ENCODE assay signal across 21 cellular contexts in genomic region chr11:130924750-130925149, GRCh38. TPM values are rescaled to one million over a fixed set of nuclear protein-coding genes. Genes with fewer than 3 reads are reported as not detected.
DNase-seq lines count a peak whose midpoint lies in the region; ATAC-seq and TF ChIP-seq lines count a peak whose summit lies in the region.
"Had no signal": no experiment of that assay in that cellular context is flagged by ENCODE, and none has a peak within 500 bp of the region (broad histone marks: within the 10 kb centered on the region; RNA-seq: fewer than 3 reads in every experiment).

No MANE protein-coding gene starts in this region.

- H3K4me3 Mint-ChIP-seq in activated CD8-positive, alpha-beta memory T cell treated with anti-CD3 and anti-CD28 coated beads, Interleukin-2, amount 10 ng/mL, durations not matched to agents 7 days and 5 days, result no peak overlapping the region
- no peak overlapping the region for H3K4me3 Mint-ChIP-seq in T-cell
- H3K4me3 Mint-ChIP-seq in chondrocyte (ENCODE audit: unreplicated experiment), result no peak overlapping the region
- H3K4me3 Mint-ChIP-seq: CD4-positive, alpha-beta T cell; GM23338; H9 had no signal

- H3K27me3 ChIP-seq in smooth muscle cell (ENCODE audit: low read depth), result no peaks in the 10 kb centered on the region
- H3K27me3 ChIP-seq: BLaER1 treated with 17β-estradiol and CSF1 and Interleukin-3, amounts not matched to agents 10 nM and 100 nM had no signal

- H3K4me2 ChIP-seq in smooth muscle cell, result no peak overlapping the region
- H3K4me2 ChIP-seq: GM23338 had no signal

- 61% methylated on average over 3 of the region's 3 CpGs for WGBS in smooth muscle cell (ENCODE audit: low lambda C conversion rate)

- CTCF ChIA-PET in activated CD8-positive, alpha-beta memory T cell treated with anti-CD3 and anti-CD28 coated beads, Interleukin-2, amount 10 ng/mL, durations not matched to agents 7 days and 5 days (lab: Charles Lee), result interaction anchor here (1.2 kb wide), 1 partner anchor 8 kb away, joined by 4 read pairs; the partner anchor contains the start of gene SNX19
- CTCF ChIA-PET in T-cell (lab: Charles Lee), result interaction anchor here (0.6 kb wide), 2 partner anchors 657 to 821 kb away, joined by 3 read pairs; no protein-coding TSS in a partner anchor

- no peak for TF ChIP-seq CTCF in smooth muscle cell (IDR thresholded peaks at IDR 0.05; ENCODE audit: borderline replicate concordance, insufficient read depth, poor library complexity, severe bottlenecking)
- TF ChIP-seq CTCF in chondrocyte (IDR thresholded peaks at IDR 0.05), result no peak

- no peaks in the 10 kb centered on the region for H3K79me2 ChIP-seq in smooth muscle cell (ENCODE audit: low read depth)

- H3K4me1 Mint-ChIP-seq in activated CD8-positive, alpha-beta memory T cell treated with anti-CD3 and anti-CD28 coated beads, Interleukin-2, amount 10 ng/mL, durations not matched to agents 7 days and 5 days, result peaks cover 2% of the 10 kb centered on the region
- H3K4me1 Mint-ChIP-seq in T-cell, result peaks cover 0 to 4% (median 0%) of the 10 kb centered on the region in 3 donors
- H3K4me1 Mint-ChIP-seq in chondrocyte (ENCODE audit: low read depth), result no peaks in the 10 kb centered on the region

- H4K20me1 ChIP-seq in smooth muscle cell (ENCODE audit: low read depth), result no peaks in the 10 kb centered on the region
- H4K20me1 ChIP-seq: BLaER1 treated with 17β-estradiol and CSF1 and Interleukin-3, amounts not matched to agents 10 nM and 100 nM had no signal

- H3K4me3 ChIP-seq in smooth muscle cell, result no peak overlapping the region
- H3K4me3 ChIP-seq: BLaER1 treated with 17β-estradiol and CSF1 and Interleukin-3, amounts not matched to agents 10 nM and 100 nM; GM23338 had no signal

- H3K9ac ChIP-seq in smooth muscle cell (ENCODE audit: low read depth), result no peak overlapping the region

- no peaks in the 10 kb centered on the region for H3F3A ChIP-seq in smooth muscle cell (ENCODE audit: low read depth)

- H3K4me1 ChIP-seq in smooth muscle cell (ENCODE audit: low read depth), result no peaks in the 10 kb centered on the region

- H2AFZ ChIP-seq in smooth muscle cell (ENCODE audit: low read depth), result peak overlapping the region; percentile 29
- H2AFZ ChIP-seq: GM23338 had no signal

- no peak overlapping the region for H3K27ac ChIP-seq in smooth muscle cell (ENCODE audit: low read depth)
- H3K27ac ChIP-seq: BLaER1 treated with 17β-estradiol and CSF1 and Interleukin-3, amounts not matched to agents 10 nM and 100 nM had no signal

- ATAC-seq in activated CD8-positive, alpha-beta memory T cell treated with anti-CD3 and anti-CD28 coated beads, Interleukin-2, amount 10 ng/mL, durations not matched to agents 7 days and 5 days, result peak; percentile 23
- peak; percentile 66 for ATAC-seq in HG03342 (IDR thresholded peaks at IDR 0.05; ENCODE audit: unreplicated experiment)
- ATAC-seq in T-cell (replicated peaks in 1 of 4), result no peak
- ATAC-seq: GM23338 had no signal

- H3K27ac Mint-ChIP-seq in activated CD8-positive, alpha-beta memory T cell treated with anti-CD3 and anti-CD28 coated beads, Interleukin-2, amount 10 ng/mL, durations not matched to agents 7 days and 5 days, result no peak overlapping the region
- H3K27ac Mint-ChIP-seq in T-cell (no peak overlapping the region), chondrocyte (ENCODE audit: unreplicated experiment) (no peak overlapping the region)
- H3K27ac Mint-ChIP-seq: CD4-positive, alpha-beta T cell; GM23338; H9 had no signal

- no peaks in the 10 kb centered on the region for H3K9me3 ChIP-seq in smooth muscle cell (replicated peaks; ENCODE audit: low read depth)
- H3K9me3 ChIP-seq: BLaER1 treated with 17β-estradiol and CSF1 and Interleukin-3, amounts not matched to agents 10 nM and 100 nM had no signal

- H3K36me3 Mint-ChIP-seq in activated CD8-positive, alpha-beta memory T cell treated with anti-CD3 and anti-CD28 coated beads, Interleukin-2, amount 10 ng/mL, durations not matched to agents 7 days and 5 days, result no peaks in the 10 kb centered on the region
- H3K36me3 Mint-ChIP-seq in T-cell (no peaks in the 10 kb centered on the region), chondrocyte (ENCODE audit: low read depth) (no peaks in the 10 kb centered on the region)

- H3K9me3 Mint-ChIP-seq in activated CD8-positive, alpha-beta memory T cell treated with anti-CD3 and anti-CD28 coated beads, Interleukin-2, amount 10 ng/mL, durations not matched to agents 7 days and 5 days (ENCODE audit: low read depth), result no peaks in the 10 kb centered on the region
- no peaks in the 10 kb centered on the region for H3K9me3 Mint-ChIP-seq in T-cell
- H3K9me3 Mint-ChIP-seq in chondrocyte (ENCODE audit: low read depth), result no peaks in the 10 kb centered on the region
- H3K9me3 Mint-ChIP-seq: CD4-positive, alpha-beta T cell; GM23338; H9 had no signal

- H3K27me3 Mint-ChIP-seq in activated CD8-positive, alpha-beta memory T cell treated with anti-CD3 and anti-CD28 coated beads, Interleukin-2, amount 10 ng/mL, durations not matched to agents 7 days and 5 days, result peaks cover 10% of the 10 kb centered on the region
- H3K27me3 Mint-ChIP-seq in T-cell, result peaks cover 15 to 30% of the 10 kb centered on the region in 2 donors
- H3K27me3 Mint-ChIP-seq in chondrocyte (ENCODE audit: low read depth), result peaks cover 23% of the 10 kb centered on the region

- POLR2A ChIA-PET in T-cell (lab: Charles Lee), result no interaction called here

- no peaks in the 10 kb centered on the region for H3K36me3 ChIP-seq in smooth muscle cell (ENCODE audit: low read depth)
- H3K36me3 ChIP-seq: BLaER1 treated with 17β-estradiol and CSF1 and Interleukin-3, amounts not matched to agents 10 nM and 100 nM had no signal

- no peak for DNase-seq in activated CD8-positive, alpha-beta memory T cell treated with anti-CD3 and anti-CD28 coated beads, Interleukin-2, amount 10 ng/mL, durations not matched to agents 7 days and 5 days
- DNase-seq in activated CD8-positive, alpha-beta memory T cell treated with anti-CD3 and anti-CD28 coated beads for 24 hours, result no peak
- DNase-seq in OCI-M1 (lab: John Stamatoyannopoulos, UW) (peak; percentile 34), smooth muscle cell (lab: John Stamatoyannopoulos, UW; ENCODE audit: unreplicated experiment) (no peak), mesenteric fat pad (ENCODE audit: low spot score) (no peak), T-cell (no peak), chondrocyte (ENCODE audit: low spot score) (no peak)
- DNase-seq: 8988T; CD4-positive, alpha-beta T cell; DMS53; H9; KG1; NCI-H1048; NCI-H1417; NCI-H1694; NCI-H2029 treated with DMSO at 0.1 percent for 48 hours; NCI-H446 treated with DMSO at 0.1 percent for 48 hours; NCI-H526 had no signal

RNA-seq across cellular contexts. Expression of gene SNX19, which starts 8.5 kb away (rescaled TPM):
- 10 to 100 TPM; 41.5 to 43.4 TPM for total RNA-seq in activated CD8-positive, alpha-beta memory T cell treated with anti-CD3 and anti-CD28 coated beads, Interleukin-2, amount 10 ng/mL, durations not matched to agents 7 days and 5 days
- total RNA-seq in smooth muscle cell (43.1 and 59.5 TPM in 2 replicates), mesenteric fat pad (64.2 TPM), T-cell (10 to 100 TPM; 42.7 to 61.1 (median 57.2) TPM), chondrocyte (55.8 to 71.6 TPM (median 55.9 TPM) in 3 replicates)
- 15.1 and 23.2 TPM in 2 replicates for polyA plus RNA-seq in smooth muscle cell

Comparison
In these comparisons a context has a peak if more than half of its experiments do, and no peak if none do; other contexts are left out.
1. ATAC-seq: peak in activated CD8-positive, alpha-beta memory T cell treated with anti-CD3 and anti-CD28 coated beads, Interleukin-2, amount 10 ng/mL, durations not matched to agents 7 days and 5 days (single experiment) and HG03342 (single experiment); none in T-cell (0 of 4).